16 cellular contexts compared by ENCODE assay signal in the genomic region with DNA sequence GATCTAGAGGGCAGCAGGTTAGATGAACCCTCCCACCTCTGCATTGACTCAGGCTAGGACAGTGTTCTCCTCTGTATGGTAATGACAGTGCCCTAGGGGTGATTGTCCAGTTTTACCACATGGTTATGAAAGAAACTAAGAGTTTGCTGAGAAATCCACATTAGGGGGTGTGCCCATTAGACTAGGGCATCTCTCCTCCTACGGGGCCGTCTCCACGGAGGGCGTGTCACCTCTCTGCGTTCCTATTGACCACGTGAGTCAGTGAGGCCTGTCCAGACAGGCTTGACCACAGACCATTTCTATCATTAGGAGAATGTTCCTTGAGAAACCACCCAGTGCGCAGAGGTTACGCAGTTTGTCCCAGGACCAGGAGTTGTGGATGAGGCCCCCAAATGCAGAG. TPM values are rescaled to one million over a fixed set of nuclear protein-coding genes. Genes with fewer than 3 reads are reported as not detected.
DNase-seq lines count a peak whose midpoint lies in the region; ATAC-seq, FAIRE-seq and TF ChIP-seq lines count a peak whose summit lies in the region.
"Had no signal": no experiment of that assay in that cellular context is flagged by ENCODE, and none has a peak within 500 bp of the region (broad histone marks: within the 10 kb centered on the region; RNA-seq: fewer than 3 reads in every experiment).

No MANE protein-coding gene starts in this region.

- no peaks in the 10 kb centered on the region for H3K9me3 ChIP-seq in A549
- H3K9me3 ChIP-seq: colonic mucosa, neutrophil, SJSA1, transverse colon had no signal

- TF ChIP-seq EP300 in A549 (IDR thresholded peaks at IDR 0.05) (no peak), Ishikawa (IDR thresholded peaks at IDR 0.05; ENCODE audit: borderline replicate concordance) (no peak)

- H3K27ac ChIP-seq in A549 (no peak overlapping the region), coronary artery (no peak overlapping the region)
- H3K27ac ChIP-seq: colonic mucosa, neutrophil, SJSA1, transverse colon had no signal

- CTCF ChIA-PET in A549 (lab: Yijun Ruan, JAX): interaction anchor here (1.1 to 10.5 kb wide), 3 partner anchors 15 to 193 kb away, joined by 3 to 123 read pairs (median 6); no protein-coding TSS in a partner anchor
- CTCF ChIA-PET in HEK293T (lab: Yijun Ruan, JAX): no interaction called here

- no peak overlapping the region for H3K4me2 ChIP-seq in A549
- H3K4me2 ChIP-seq: GM23338 had no signal

- no peak for FAIRE-seq in A549 (lab: Jason Lieb, UNC)
- FAIRE-seq: GM19239 had no signal

- TF ChIP-seq CTCF in A549 (IDR thresholded peaks at IDR 0.05) (no peak), cardiac fibroblast (IDR thresholded peaks at IDR 0.05; ENCODE audit: low read depth, low read length) (no peak), coronary artery (IDR thresholded peaks at IDR 0.05) (no peak)

- TF ChIP-seq RAD21 in A549 (conservative IDR thresholded peaks at IDR 0.05 in 1 of 2, IDR thresholded peaks at IDR 0.05 in 1 of 2) (no peak), Ishikawa (IDR thresholded peaks at IDR 0.05; ENCODE audit: low read depth) (no peak)

- POLR2A ChIA-PET in A549 (lab: Yijun Ruan, JAX): no interaction called here
- POLR2A ChIA-PET in HEK293T (lab: Yijun Ruan, JAX): no interaction called here

- TF ChIP-seq POLR2A in A549 (IDR thresholded peaks at IDR 0.05; ENCODE audit: low read length): no peak

- DNase-seq in A549 (ENCODE audit: low read depth in 1 of 2, low spot score in 1 of 2) (no peak), cardiac fibroblast (ENCODE audit: low read depth in 2 of 2) (peak; percentile 30 to 57), kidney tubule cell (ENCODE audit: low spot score) (peak; percentile 69), coronary artery (ENCODE audit: low spot score) (no peak), HEK293T (ENCODE audit: extremely low spot score) (no peak), germinal center (ENCODE audit: low spot score) (no peak), Ammon's horn (ENCODE audit: low spot score) (no peak)
- DNase-seq: activated naive CD4-positive, alpha-beta T cell treated with anti-CD3 and anti-CD28 coated beads, Interleukin-2, amount 50 U/mL, for 16 hours; colonic mucosa; NCI-H1417 treated with DMSO at 0.1 percent for 48 hours; transverse colon had no signal

- peaks cover 8% of the 10 kb centered on the region; the same call in 2 of the 3 replicates for H3K4me1 ChIP-seq in A549
- H3K4me1 ChIP-seq: colonic mucosa, SJSA1, transverse colon had no signal

- H3K4me3 ChIP-seq in A549 (no peak overlapping the region), cardiac fibroblast (replicated peaks in 1 of 2; ENCODE audit: low read depth in 2 of 2, low read length in 2 of 2) (no peak overlapping the region), coronary artery (no peak overlapping the region)
- H3K4me3 ChIP-seq: colonic mucosa, GM23338, SJSA1, transverse colon had no signal

- 88% methylated on average over 8 of the region's 8 CpGs for WGBS in A549 (ENCODE audit: missing lambda C conversion rate)

- peak; percentile 15 to 50; a peak in 3 of 6 replicates for ATAC-seq in A549

TF ChIP-seq in A549, 52 proteins besides CTCF, POLR2A, EP300 and RAD21 (continues in another document):
- TF ChIP-seq, protein P1, sequence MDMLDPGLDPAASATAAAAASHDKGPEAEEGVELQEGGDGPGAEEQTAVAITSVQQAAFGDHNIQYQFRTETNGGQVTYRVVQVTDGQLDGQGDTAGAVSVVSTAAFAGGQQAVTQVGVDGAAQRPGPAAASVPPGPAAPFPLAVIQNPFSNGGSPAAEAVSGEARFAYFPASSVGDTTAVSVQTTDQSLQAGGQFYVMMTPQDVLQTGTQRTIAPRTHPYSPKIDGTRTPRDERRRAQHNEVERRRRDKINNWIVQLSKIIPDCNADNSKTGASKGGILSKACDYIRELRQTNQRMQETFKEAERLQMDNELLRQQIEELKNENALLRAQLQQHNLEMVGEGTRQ (IDR thresholded peaks at IDR 0.05): no peak
- TF ChIP-seq CEBPB (IDR thresholded peaks at IDR 0.05) (no peak), FOSB (CRISPR knock-in tag; IDR thresholded peaks at IDR 0.05) (no peak), RARB (CRISPR knock-in tag; IDR thresholded peaks at IDR 0.05) (no peak), MYC (IDR thresholded peaks at IDR 0.05; ENCODE audit: borderline replicate concordance, low read length) (no peak), MAZ (IDR thresholded peaks at IDR 0.05; ENCODE audit: borderline replicate concordance, low read depth, low read length) (no peak), JUNB (IDR thresholded peaks at IDR 0.05) (no peak), FOXS1 (CRISPR knock-in tag; IDR thresholded peaks at IDR 0.05) (no peak), TFCP2L1 (CRISPR knock-in tag; IDR thresholded peaks at IDR 0.05) (no peak), JUN (IDR thresholded peaks at IDR 0.05) (no peak), ESRRA (IDR thresholded peaks at IDR 0.05; ENCODE audit: borderline replicate concordance, low read length) (no peak), EHMT2 (IDR thresholded peaks at IDR 0.05; ENCODE audit: low read depth) (no peak)
- TF ChIP-seq, protein P2, sequence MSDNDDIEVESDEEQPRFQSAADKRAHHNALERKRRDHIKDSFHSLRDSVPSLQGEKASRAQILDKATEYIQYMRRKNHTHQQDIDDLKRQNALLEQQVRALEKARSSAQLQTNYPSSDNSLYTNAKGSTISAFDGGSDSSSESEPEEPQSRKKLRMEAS (IDR thresholded peaks at IDR 0.05): no peak

TF ChIP-seq in Ishikawa, 13 proteins besides CTCF, POLR2A, EP300 and RAD21:
- TF ChIP-seq, protein P3, sequence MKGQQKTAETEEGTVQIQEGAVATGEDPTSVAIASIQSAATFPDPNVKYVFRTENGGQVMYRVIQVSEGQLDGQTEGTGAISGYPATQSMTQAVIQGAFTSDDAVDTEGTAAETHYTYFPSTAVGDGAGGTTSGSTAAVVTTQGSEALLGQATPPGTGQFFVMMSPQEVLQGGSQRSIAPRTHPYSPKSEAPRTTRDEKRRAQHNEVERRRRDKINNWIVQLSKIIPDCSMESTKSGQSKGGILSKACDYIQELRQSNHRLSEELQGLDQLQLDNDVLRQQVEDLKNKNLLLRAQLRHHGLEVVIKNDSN (IDR thresholded peaks at IDR 0.05): peak; percentile 67
- no peak for TF ChIP-seq ZBTB7A (IDR thresholded peaks at IDR 0.05; ENCODE audit: low read depth)
TF ChIP-seq in Ishikawa: peak in this region for 1.

TF ChIP-seq in HEK293T, 16 proteins besides CTCF, POLR2A, EP300 and RAD21:
- TF ChIP-seq ARNT (IDR thresholded peaks at IDR 0.05): no peak
- TF ChIP-seq NFRKB (IDR thresholded peaks at IDR 0.05): no peak
- TF ChIP-seq ELF4 (IDR thresholded peaks at IDR 0.05): no peak
- no peak for TF ChIP-seq SUZ12 (IDR thresholded peaks at IDR 0.05)
- TF ChIP-seq ZNF384 (IDR thresholded peaks at IDR 0.05): no peak
- TF ChIP-seq HDGF (IDR thresholded peaks at IDR 0.05; ENCODE audit: borderline replicate concordance): no peak
- TF ChIP-seq FOXK2 (IDR thresholded peaks at IDR 0.05): no peak
- no peak for TF ChIP-seq FOXA1 (IDR thresholded peaks at IDR 0.05)

RNA-seq across cellular contexts. Expression of gene MVK, which starts 8.3 kb away (rescaled TPM):
- polyA plus RNA-seq in A549 (2011; rRNA removed) (5.9 and 7.0 TPM in 2 replicates), A549 (2017; fragmentation: RNase III; extraction: RNeasy Plus Mini Kit Qiagen cat#74134 plus additional on column Dnase treatment) (7.5 to 14.8 TPM (median 14.0 TPM) in 3 replicates)
- 13.6 and 19.9 TPM in 2 replicates for polyA plus RNA-seq in A549 (2012; cell fraction: cytosol; rRNA removed)
- 18.4 and 25.1 TPM in 2 replicates for polyA plus RNA-seq in A549 (2012; cell fraction: nucleus; rRNA removed)
- polyA minus RNA-seq in A549 (2011; rRNA and poly(A)+ RNA removed): 6.4 and 7.3 TPM in 2 replicates

RNA-seq across cellular contexts. Expression of gene MMAB, which starts 8.6 kb away (rescaled TPM):
- polyA plus RNA-seq in A549 (2011; rRNA removed) (23.0 and 26.1 TPM in 2 replicates), A549 (2017; fragmentation: RNase III; extraction: RNeasy Plus Mini Kit Qiagen cat#74134 plus additional on column Dnase treatment) (32.8 to 36.8 TPM (median 34.7 TPM) in 3 replicates)
- polyA plus RNA-seq in A549 (2012; cell fraction: cytosol; rRNA removed): 27.2 and 29.6 TPM in 2 replicates
- 20.9 and 22.0 TPM in 2 replicates for polyA plus RNA-seq in A549 (2012; cell fraction: nucleus; rRNA removed)
- polyA minus RNA-seq in A549 (2011; rRNA and poly(A)+ RNA removed): 14.5 and 18.6 TPM in 2 replicates

Comparison
In these comparisons a context has a peak if more than half of its experiments do, and no peak if none do; other contexts are left out.
1. DNase-seq: peak in cardiac fibroblast (2 of 2) and kidney tubule cell (single experiment); none in A549 (0 of 2), coronary artery (single experiment), HEK293T (single experiment), germinal center (single experiment) and Ammon's horn (single experiment).